Comparison of ENCODE assay signal across 8 cellular contexts in genomic region chr2:168336786-168337388, GRCh38.
DNase-seq lines count a peak whose midpoint lies in the region; TF ChIP-seq lines count a peak whose summit lies in the region.

No MANE protein-coding gene starts in this region.

- no peaks in the 10 kb centered on the region for H3K27me3 Mint-ChIP-seq in neural crest cell (ENCODE audit: low read depth)

- no peak overlapping the region for H3K27ac Mint-ChIP-seq in neural crest cell (ENCODE audit: unreplicated experiment)

- DNase-seq in NCI-H2171 treated with DMSO at 0.1 percent for 48 hours (lab: John Stamatoyannopoulos, UW) (peak; percentile 33), NCI-H2171 (lab: John Stamatoyannopoulos, UW) (no peak), HK-2 (ENCODE audit: unreplicated experiment) (peak; percentile 48), T follicular helper cell (ENCODE audit: low read depth) (peak; percentile 32), T47D (ENCODE audit: low read depth in 1 of 2, low spot score in 1 of 2) (peak; percentile 37 to 88), neural crest cell (ENCODE audit: low read depth, low spot score) (no peak), AG08395 (ENCODE audit: low spot score) (no peak), NCI-H1930 (lab: John Stamatoyannopoulos, UW) (no peak)

- H3K9me3 Mint-ChIP-seq in neural crest cell: peaks cover 2% of the 10 kb centered on the region

- TF ChIP-seq CTCF in neural crest cell (conservative IDR thresholded peaks at IDR 0.05): peak; percentile 58

- H3K4me3 Mint-ChIP-seq in neural crest cell: no peak overlapping the region

- H3K36me3 Mint-ChIP-seq in neural crest cell (ENCODE audit: low read depth): no peaks in the 10 kb centered on the region

- peaks cover 17% of the 10 kb centered on the region for H3K4me1 Mint-ChIP-seq in neural crest cell

- in situ Hi-C loops in T47D (cut with HindIII; ENCODE audit: low pct_unique_long_range_greater_than_20kb, low sequenced_read_pairs): no loop called here

Comparison
In these comparisons a context has a peak if more than half of its experiments do, and no peak if none do; other contexts are left out.
1. DNase-seq: peak in NCI-H2171 treated with DMSO at 0.1 percent for 48 hours (single experiment), HK-2 (single experiment), T follicular helper cell (single experiment) and T47D (2 of 2); none in NCI-H2171 (single experiment), neural crest cell (single experiment), AG08395 (single experiment) and NCI-H1930 (0 of 2).